Comparison of ENCODE assay signal across 9 cellular contexts in the genomic region with DNA sequence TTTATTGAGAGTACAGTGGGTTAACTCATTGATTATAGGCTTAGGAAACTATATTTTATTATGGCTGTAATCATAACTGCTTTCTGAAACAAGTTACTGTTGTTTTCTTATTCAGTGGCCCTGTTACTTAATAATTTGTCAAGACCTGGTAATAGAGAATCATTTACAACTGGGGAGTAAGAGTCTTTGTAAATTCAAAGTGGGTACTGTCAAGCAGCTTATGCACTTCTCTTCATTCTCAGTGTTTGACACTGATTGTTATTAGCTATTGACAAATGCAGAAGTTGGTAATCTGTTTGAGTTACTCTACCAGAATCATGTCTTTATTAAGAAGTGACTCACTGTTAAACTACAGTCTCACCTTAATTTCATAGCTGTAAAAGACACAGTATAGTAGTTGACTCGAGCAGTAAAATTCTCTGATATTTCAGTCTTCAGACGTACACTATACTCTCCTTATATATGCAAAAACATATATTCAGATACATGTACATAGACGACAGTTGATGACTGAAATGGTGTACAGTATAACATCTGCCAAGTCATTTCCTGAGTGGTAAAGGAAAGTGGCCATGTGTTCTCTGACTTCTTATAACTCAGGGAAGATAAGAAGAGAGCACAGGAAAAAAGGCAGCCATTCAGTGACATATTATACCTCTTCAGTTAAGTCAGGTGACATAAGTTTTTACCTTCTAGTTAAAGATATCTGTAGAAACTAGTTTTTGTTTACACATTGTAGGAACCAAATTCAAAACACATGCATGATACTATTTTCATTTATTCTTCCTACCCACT. TPM values are rescaled to one million over a fixed set of nuclear protein-coding genes. Genes with fewer than 3 reads are reported as not detected.
A peak's percentile ranks its signal among the peaks of the same experiment; 100 is the strongest.
DNase-seq lines count a peak whose midpoint lies in the region; ATAC-seq and TF ChIP-seq lines count a peak whose summit lies in the region.
"Had no signal": no experiment of that assay in that cellular context is flagged by ENCODE, and none has a peak within 500 bp of the region (broad histone marks: within the 10 kb centered on the region; RNA-seq: fewer than 3 reads in every experiment).

No MANE protein-coding gene starts in this region.

- H3K27ac Mint-ChIP-seq in MCF 10A (ENCODE audit: low read depth, unreplicated experiment): no peak overlapping the region
- H3K27ac Mint-ChIP-seq in activated CD8-positive, alpha-beta T cell treated with anti-CD3 and anti-CD28 coated beads for 36 hours: peak overlapping the region; percentile 91

- no peak overlapping the region for H3K27ac ChIP-seq in breast epithelium
- H3K27ac ChIP-seq: SJCRH30 had no signal

- intact Hi-C loops in MCF 10A (cut with micrococcal nuclease): no loop called here
- intact Hi-C loops in breast epithelium (cut with DNase I; ENCODE audit: low total_unique reads): no loop called here
- intact Hi-C loops in activated CD8-positive, alpha-beta T cell treated with anti-CD3 and anti-CD28 coated beads for 36 hours (cut with micrococcal nuclease): no loop called here

- H3K4me1 ChIP-seq in breast epithelium: no peaks in the 10 kb centered on the region
- H3K4me1 ChIP-seq: SJCRH30 had no signal

- no peaks in the 10 kb centered on the region for H3K9me3 ChIP-seq in breast epithelium
- H3K9me3 ChIP-seq: SJCRH30 had no signal

- no peaks in the 10 kb centered on the region for H3K36me3 ChIP-seq in breast epithelium

- ATAC-seq in HG03354 (IDR thresholded peaks at IDR 0.05; ENCODE audit: poor library complexity, severe bottlenecking, unreplicated experiment): peak; percentile 84
- peak; percentile 94 for ATAC-seq in activated CD8-positive, alpha-beta T cell treated with anti-CD3 and anti-CD28 coated beads for 36 hours
- peak; percentile 93 for ATAC-seq in stimulated activated naive CD8-positive, alpha-beta T cell treated with anti-CD3 and anti-CD28 coated beads, Interleukin-15, Interleukin-2, amounts not matched to agents 100 U/mL and 50 U/mL, for 24 hours

- in situ Hi-C loops in ACHN (cut with HindIII; ENCODE audit: low pct_ligation_motif_present, low pct_unique_long_range_greater_than_20kb, low sequenced_read_pairs): no loop called here

- no peaks in the 10 kb centered on the region for H3K9me3 Mint-ChIP-seq in MCF 10A (ENCODE audit: unreplicated experiment)
- H3K9me3 Mint-ChIP-seq in activated CD8-positive, alpha-beta T cell treated with anti-CD3 and anti-CD28 coated beads for 36 hours: no peaks in the 10 kb centered on the region

- H3K27me3 Mint-ChIP-seq in MCF 10A (ENCODE audit: insufficient read depth, unreplicated experiment): no peaks in the 10 kb centered on the region
- no peaks in the 10 kb centered on the region for H3K27me3 Mint-ChIP-seq in activated CD8-positive, alpha-beta T cell treated with anti-CD3 and anti-CD28 coated beads for 36 hours

- CTCF ChIA-PET in MCF 10A (lab: Yijun Ruan, JAX): no interaction called here
- CTCF ChIA-PET in activated CD8-positive, alpha-beta T cell treated with anti-CD3 and anti-CD28 coated beads for 36 hours (lab: Charles Lee): interaction anchor here (1.5 kb wide), 1 partner anchor 11 kb away, joined by 4 read pairs; no protein-coding TSS in a partner anchor

- no TSS peak for BruUV-seq in MCF 10A (replicated peaks; lab: Mats Ljungman, UMichigan)

- POLR2A ChIA-PET in MCF 10A (lab: Yijun Ruan, JAX): no interaction called here
- POLR2A ChIA-PET in activated CD8-positive, alpha-beta T cell treated with anti-CD3 and anti-CD28 coated beads for 36 hours (lab: Charles Lee): interaction anchor here (0.7 to 1.0 kb wide), 3 partner anchors 35 to 105 kb away, joined by 3 read pairs; a partner anchor contains a TSS

- peak; percentile 2 for DNase-seq in MCF 10A (ENCODE audit: unreplicated experiment)
- no peak for DNase-seq in breast epithelium (ENCODE audit: low spot score in 2 of 2)
- peak; percentile 13 for DNase-seq in activated CD8-positive, alpha-beta T cell treated with anti-CD3 and anti-CD28 coated beads for 36 hours
- DNase-seq in stimulated activated naive CD8-positive, alpha-beta T cell treated with anti-CD3 and anti-CD28 coated beads, Interleukin-15, Interleukin-2, amounts not matched to agents 100 U/mL and 50 U/mL, for 24 hours: no peak
- no peak for DNase-seq in DMS79 treated with DMSO at 0.1 percent for 48 hours (lab: John Stamatoyannopoulos, UW)
- DNase-seq in ACHN: no peak
- no peak for DNase-seq in activated CD4-positive, alpha-beta T cell treated with anti-CD3 and anti-CD28 coated beads for 1 hour
- DNase-seq: SJCRH30 had no signal

- no peak overlapping the region for H3K4me3 Mint-ChIP-seq in MCF 10A (ENCODE audit: unreplicated experiment)
- no peak overlapping the region for H3K4me3 Mint-ChIP-seq in activated CD8-positive, alpha-beta T cell treated with anti-CD3 and anti-CD28 coated beads for 36 hours

- H3K36me3 Mint-ChIP-seq in MCF 10A (ENCODE audit: insufficient read depth, unreplicated experiment): peaks cover 42% of the 10 kb centered on the region
- peaks cover 27% of the 10 kb centered on the region for H3K36me3 Mint-ChIP-seq in activated CD8-positive, alpha-beta T cell treated with anti-CD3 and anti-CD28 coated beads for 36 hours (ENCODE audit: low read depth)

- no peaks in the 10 kb centered on the region for H3K4me1 Mint-ChIP-seq in MCF 10A (ENCODE audit: insufficient read depth, unreplicated experiment)
- H3K4me1 Mint-ChIP-seq in activated CD8-positive, alpha-beta T cell treated with anti-CD3 and anti-CD28 coated beads for 36 hours (ENCODE audit: low read depth): peaks cover 26% of the 10 kb centered on the region

- no peaks in the 10 kb centered on the region for H3K27me3 ChIP-seq in breast epithelium
- H3K27me3 ChIP-seq: SJCRH30 had no signal

- TF ChIP-seq POLR2A in breast epithelium (IDR thresholded peaks at IDR 0.05): no peak

- H3K4me3 ChIP-seq in breast epithelium: no peak overlapping the region
- H3K4me3 ChIP-seq: SJCRH30 had no signal

- TF ChIP-seq CTCF in MCF 10A (IDR thresholded peaks at IDR 0.05; ENCODE audit: unreplicated experiment): no peak
- no peak for TF ChIP-seq CTCF in breast epithelium (IDR thresholded peaks at IDR 0.05)
- TF ChIP-seq CTCF in activated CD8-positive, alpha-beta T cell treated with anti-CD3 and anti-CD28 coated beads for 36 hours (IDR thresholded peaks at IDR 0.05): no peak

RNA-seq across cellular contexts. Expression of a gene that starts 36.0 kb away (rescaled TPM):
- 21.1 and 29.1 TPM in 2 replicates for total RNA-seq in MCF 10A (2022)
- 10 to 100 TPM; 16.5 to 29.6 (median 19.0) TPM for total RNA-seq in breast epithelium
- 10 to 100 TPM; 30.1 to 33.8 TPM for total RNA-seq in activated CD8-positive, alpha-beta T cell treated with anti-CD3 and anti-CD28 coated beads for 36 hours

Comparison
In these comparisons a context has a peak if more than half of its experiments do, and no peak if none do; other contexts are left out.
1. DNase-seq: peak in MCF 10A (single experiment) and activated CD8-positive, alpha-beta T cell treated with anti-CD3 and anti-CD28 coated beads for 36 hours (single experiment); none in breast epithelium (0 of 2), stimulated activated naive CD8-positive, alpha-beta T cell treated with anti-CD3 and anti-CD28 coated beads, Interleukin-15, Interleukin-2, amounts not matched to agents 100 U/mL and 50 U/mL, for 24 hours (single experiment), DMS79 treated with DMSO at 0.1 percent for 48 hours (single experiment), ACHN (single experiment) and activated CD4-positive, alpha-beta T cell treated with anti-CD3 and anti-CD28 coated beads for 1 hour (single experiment).
2. Peak in every context shown above with its lines, with median percentiles within 50 percentile points of each other: ATAC-seq.